In the genomic region with DNA sequence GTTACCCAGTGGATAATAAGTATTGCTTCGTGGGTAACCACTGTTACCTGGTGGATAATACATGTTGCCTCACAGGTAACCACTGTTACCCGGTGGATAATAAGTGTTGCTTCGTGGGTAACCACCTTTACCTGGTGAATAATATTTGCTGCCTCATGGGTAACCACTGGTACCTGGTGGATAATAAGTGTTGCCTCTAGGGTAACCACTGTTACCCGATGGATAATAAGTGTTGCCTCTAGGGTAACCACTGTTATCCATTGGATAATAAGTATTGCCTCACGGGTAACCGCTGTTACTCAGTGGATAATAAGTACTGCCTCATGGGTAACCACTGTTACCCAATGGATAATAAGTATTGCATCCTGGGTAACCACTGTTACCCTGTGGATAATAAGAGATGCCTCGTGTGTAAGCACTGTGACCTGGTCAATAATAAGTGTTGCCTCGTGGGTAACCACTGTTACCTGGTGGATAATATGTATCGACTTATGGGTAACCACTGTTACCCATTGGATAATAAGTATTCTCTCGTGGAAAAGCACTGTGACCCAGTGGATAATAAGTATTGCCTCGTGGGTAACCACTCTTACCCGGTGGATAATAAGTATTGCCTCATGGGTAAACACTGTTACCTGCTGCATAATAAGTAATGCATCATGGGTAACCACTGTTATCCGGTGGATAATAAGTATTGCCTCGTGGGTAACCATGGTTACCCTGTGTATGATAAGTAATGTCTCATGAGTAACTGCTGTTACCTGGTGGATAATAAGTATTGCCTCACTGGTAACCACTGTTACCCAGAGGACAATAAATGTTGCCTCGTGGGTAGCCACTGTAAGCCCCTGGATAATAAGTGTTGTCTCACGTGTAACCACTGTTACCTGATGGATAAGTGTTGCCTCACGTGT, we compare ENCODE assay signal across 17 cellular contexts. TPM values are rescaled to one million over a fixed set of nuclear protein-coding genes. Genes with fewer than 3 reads are reported as not detected.
A peak's percentile ranks its signal among the peaks of the same experiment; 100 is the strongest.
DNase-seq lines count a peak whose midpoint lies in the region; ATAC-seq, FAIRE-seq and TF ChIP-seq lines count a peak whose summit lies in the region.
"Had no signal": no experiment of that assay in that cellular context is flagged by ENCODE, and none has a peak within 500 bp of the region (broad histone marks: within the 10 kb centered on the region; RNA-seq: fewer than 3 reads in every experiment).

No MANE protein-coding gene starts in this region.

- no peaks in the 10 kb centered on the region for H3K79me2 ChIP-seq in GM12878 (ENCODE audit: control insufficient read depth, insufficient read depth, low read length)

- TF ChIP-seq CTCF in GM12878 (IDR thresholded peaks at IDR 0.05 in 2 of 3, conservative IDR thresholded peaks at IDR 0.05 in 1 of 3; ENCODE audit: control insufficient read depth in 2 of 3, extremely low read depth in 1 of 3, insufficient read depth in 1 of 3, low read depth in 3 of 3, low read length in 3 of 3): no peak
- TF ChIP-seq CTCF in activated CD8-positive, alpha-beta T cell treated with anti-CD3 and anti-CD28 coated beads for 36 hours (IDR thresholded peaks at IDR 0.05): no peak

- H3K36me3 ChIP-seq in GM12878 (ENCODE audit: control insufficient read depth in 2 of 2, insufficient read depth in 2 of 2, low read length in 1 of 2): no peaks in the 10 kb centered on the region
- H3K36me3 ChIP-seq: BLaER1, HAP-1 had no signal

- no peak for FAIRE-seq in GM12878 (lab: Jason Lieb, UNC)
- FAIRE-seq: H1 had no signal

- no peak overlapping the region for H3K4me2 ChIP-seq in GM12878 (ENCODE audit: control insufficient read depth, insufficient read depth)
- H3K4me2 ChIP-seq: BLaER1 had no signal

- no TSS peak for BruUV-seq in GM12878 (replicated peaks; lab: Mats Ljungman, UMichigan)

- RAD21 ChIA-PET in GM12878 (lab: Charles Lee; ENCODE audit: unreplicated experiment): no interaction called here

- H3K27me3 Mint-ChIP-seq in activated CD4-positive, alpha-beta T cell treated with anti-CD3 and anti-CD28 coated beads, Interleukin-2, amount 10 ng/mL, durations not matched to agents 24 days and 14 days: no peaks in the 10 kb centered on the region
- no peaks in the 10 kb centered on the region for H3K27me3 Mint-ChIP-seq in activated CD8-positive, alpha-beta T cell treated with anti-CD3 and anti-CD28 coated beads for 36 hours
- H3K27me3 Mint-ChIP-seq: CD8-positive, alpha-beta memory T cell had no signal

- in situ Hi-C loops in GM12878 (cut with MboI): no loop called here

- H3K27ac ChIP-seq in GM12878 (ENCODE audit: control insufficient read depth, insufficient read depth): no peak overlapping the region
- H3K27ac ChIP-seq: 22Rv1, BLaER1 had no signal

- H3K27ac Mint-ChIP-seq in activated CD4-positive, alpha-beta T cell treated with anti-CD3 and anti-CD28 coated beads, Interleukin-2, amount 10 ng/mL, durations not matched to agents 24 days and 14 days: no peak overlapping the region
- no peak overlapping the region for H3K27ac Mint-ChIP-seq in activated CD8-positive, alpha-beta T cell treated with anti-CD3 and anti-CD28 coated beads for 36 hours
- H3K27ac Mint-ChIP-seq: CD8-positive, alpha-beta memory T cell had no signal

- peak; percentile 21 for DNase-seq in activated CD4-positive, alpha-beta T cell treated with anti-CD3 and anti-CD28 coated beads, Interleukin-2, amount 10 ng/mL, durations not matched to agents 24 days and 14 days
- no peak for DNase-seq in activated CD4-positive, alpha-beta T cell treated with anti-CD3 and anti-CD28 coated beads for 1 hour
- no peak for DNase-seq in GM12878 (ENCODE audit: low read depth, low spot score)
- DNase-seq in left colon: no peak
- DNase-seq in activated CD8-positive, alpha-beta T cell treated with anti-CD3 and anti-CD28 coated beads for 36 hours: no peak
- DNase-seq in NCI-H2107 (lab: John Stamatoyannopoulos, UW): no peak
- DNase-seq in activated CD4-positive, alpha-beta T cell treated with anti-CD3 and anti-CD28 coated beads for 4 hours: no peak
- DNase-seq: Caco-2; CD8-positive, alpha-beta memory T cell; DND-41; GDM1 had no signal

- no peaks in the 10 kb centered on the region for H3K4me1 ChIP-seq in GM12878 (ENCODE audit: control insufficient read depth, insufficient read depth, low read length)
- H3K4me1 ChIP-seq: BLaER1, Caco-2, HAP-1 had no signal

- CTCF ChIA-PET in GM12878 (lab: Yijun Ruan, JAX): no interaction called here
- CTCF ChIA-PET in activated CD8-positive, alpha-beta T cell treated with anti-CD3 and anti-CD28 coated beads for 36 hours (lab: Charles Lee): no interaction called here

- POLR2A ChIA-PET in GM12878 (lab: Charles Lee): no interaction called here
- POLR2A ChIA-PET in activated CD8-positive, alpha-beta T cell treated with anti-CD3 and anti-CD28 coated beads for 36 hours (lab: Charles Lee): no interaction called here

- WGBS in GM12878 (ENCODE audit: insufficient coverage, insufficient replicate concordance, low lambda C conversion rate, missing lambda C conversion rate): 22% methylated on average over 17 of the region's 17 CpGs

- no peaks in the 10 kb centered on the region for H3K36me3 Mint-ChIP-seq in activated CD4-positive, alpha-beta T cell treated with anti-CD3 and anti-CD28 coated beads, Interleukin-2, amount 10 ng/mL, durations not matched to agents 24 days and 14 days (ENCODE audit: low read depth)
- no peaks in the 10 kb centered on the region for H3K36me3 Mint-ChIP-seq in activated CD8-positive, alpha-beta T cell treated with anti-CD3 and anti-CD28 coated beads for 36 hours (ENCODE audit: low read depth)
- H3K36me3 Mint-ChIP-seq: CD8-positive, alpha-beta memory T cell had no signal

- no peaks in the 10 kb centered on the region; the same call in 1 of the 3 replicates for H3K9me3 ChIP-seq in GM12878 (replicated peaks; ENCODE audit: control insufficient read depth, insufficient read depth, low read length)
- H3K9me3 ChIP-seq: HAP-1 had no signal

- no peak overlapping the region for H3K4me3 Mint-ChIP-seq in activated CD4-positive, alpha-beta T cell treated with anti-CD3 and anti-CD28 coated beads, Interleukin-2, amount 10 ng/mL, durations not matched to agents 24 days and 14 days
- H3K4me3 Mint-ChIP-seq in activated CD8-positive, alpha-beta T cell treated with anti-CD3 and anti-CD28 coated beads for 36 hours: no peak overlapping the region
- H3K4me3 Mint-ChIP-seq: CD8-positive, alpha-beta memory T cell had no signal

- no peak for TF ChIP-seq POLR2A in GM12878 (IDR thresholded peaks at IDR 0.05; ENCODE audit: low read depth, low read length)

- H3K4me3 ChIP-seq in GM12878: no peak overlapping the region
- H3K4me3 ChIP-seq: BLaER1, HAP-1 had no signal

- SMC1A ChIA-PET in GM12878 (lab: Charles Lee; ENCODE audit: uncharacterized antibody, unreplicated experiment): no interaction called here

- H3K27me3 ChIP-seq in GM12878 (replicated peaks in 1 of 2; ENCODE audit: control insufficient read depth in 2 of 2, insufficient read depth in 2 of 2, low read length in 1 of 2): no peaks in the 10 kb centered on the region
- H3K27me3 ChIP-seq: BLaER1 had no signal

- H3K9me3 Mint-ChIP-seq in activated CD4-positive, alpha-beta T cell treated with anti-CD3 and anti-CD28 coated beads, Interleukin-2, amount 10 ng/mL, durations not matched to agents 24 days and 14 days: no peaks in the 10 kb centered on the region
- peaks cover 4% of the 10 kb centered on the region for H3K9me3 Mint-ChIP-seq in activated CD8-positive, alpha-beta T cell treated with anti-CD3 and anti-CD28 coated beads for 36 hours
- H3K9me3 Mint-ChIP-seq: CD8-positive, alpha-beta memory T cell had no signal

- TF ChIP-seq EP300 in GM12878 (IDR thresholded peaks at IDR 0.05; ENCODE audit: borderline replicate concordance in 1 of 2, control insufficient read depth in 1 of 2, low read depth in 2 of 2, low read length in 2 of 2): no peak

- TF ChIP-seq RAD21 in GM12878 (IDR thresholded peaks at IDR 0.05; ENCODE audit: insufficient read depth, low read depth, low read length): no peak

- no peak for ATAC-seq in GM12878
- ATAC-seq in left colon: peak; percentile 18
- no peak for ATAC-seq in activated CD8-positive, alpha-beta T cell treated with anti-CD3 and anti-CD28 coated beads for 36 hours

- H3K4me1 Mint-ChIP-seq in activated CD4-positive, alpha-beta T cell treated with anti-CD3 and anti-CD28 coated beads, Interleukin-2, amount 10 ng/mL, durations not matched to agents 24 days and 14 days: no peaks in the 10 kb centered on the region
- H3K4me1 Mint-ChIP-seq in activated CD8-positive, alpha-beta T cell treated with anti-CD3 and anti-CD28 coated beads for 36 hours (ENCODE audit: low read depth): no peaks in the 10 kb centered on the region
- H3K4me1 Mint-ChIP-seq: CD8-positive, alpha-beta memory T cell had no signal

- H4K20me1 ChIP-seq in GM12878 (ENCODE audit: control insufficient read depth, insufficient read depth): peaks cover 7% of the 10 kb centered on the region
- H4K20me1 ChIP-seq: BLaER1 had no signal

- intact Hi-C loops in activated CD4-positive, alpha-beta T cell treated with anti-CD3 and anti-CD28 coated beads, Interleukin-2, amount 10 ng/mL, durations not matched to agents 24 days and 14 days (cut with micrococcal nuclease): no loop called here
- intact Hi-C loops in GM12878 (cut with micrococcal nuclease; ENCODE audit: unreplicated experiment) (no loop called here), left colon (cut with DNase I, micrococcal nuclease) (no loop called here)
- intact Hi-C loops in activated CD8-positive, alpha-beta T cell treated with anti-CD3 and anti-CD28 coated beads for 36 hours (cut with micrococcal nuclease): loop anchor here (10.0 kb wide), 1 partner anchor 271 kb away; no protein-coding TSS in a partner anchor

- no peak overlapping the region for H3K9ac ChIP-seq in GM12878 (ENCODE audit: control insufficient read depth, insufficient read depth, low read length)
- H3K9ac ChIP-seq: BLaER1 had no signal

- H2AFZ ChIP-seq in GM12878 (ENCODE audit: control insufficient read depth, low read depth, low read length): no peak overlapping the region

RNA-seq across cellular contexts. Expression of gene NXPE4, which starts 20.1 kb away (rescaled TPM):
- total RNA-seq in activated CD4-positive, alpha-beta T cell treated with anti-CD3 and anti-CD28 coated beads, Interleukin-2, amount 10 ng/mL, durations not matched to agents 24 days and 14 days: not detected in 2 replicates
- total RNA-seq in GM12878 (2013; cell fraction: nucleolus; rRNA removed): not detected in 2 replicates
- total RNA-seq in GM12878 (2014; rRNA removed) (not detected in 2 replicates), GM12878 (2014; rRNA removed; fragmentation: Illumina TruSeq; extraction: Trizol) (not detected in 2 replicates), GM12878 (2021) (not detected in 2 replicates), left colon (100 to 1,000 TPM; 142 to 191 TPM)
- polyA plus RNA-seq in GM12878 (2011; ENCODE audit: low read depth): not detected
- polyA plus RNA-seq in GM12878 (2011; rRNA removed) (not detected in 2 replicates), GM12878 (2014; fragmentation: Illumina TruSeq; extraction: Trizol) (not detected in 2 replicates), GM12878 (2014; fragmentation: Nextera tagmentation; extraction: Ambion mirVana) (not detected), GM12878 (2014; rRNA removed) (not detected in 2 replicates), GM12878 (2016; fragmentation: Nextera tagmentation; extraction: Ambion mirVana) (not detected)
- polyA plus RNA-seq in GM12878 (2011; cell fraction: cytosol; rRNA removed): not detected in 2 replicates
- not detected in 2 replicates for polyA plus RNA-seq in GM12878 (2011; cell fraction: nucleus; rRNA removed)
- not detected in 2 replicates for polyA plus RNA-seq in GM12878 (2012)
- polyA minus RNA-seq in GM12878 (2011; rRNA and poly(A)+ RNA removed): not detected in 2 replicates
- not detected in 2 replicates for polyA minus RNA-seq in GM12878 (2011; cell fraction: cytosol; rRNA and poly(A)+ RNA removed)
- not detected in 2 replicates for polyA minus RNA-seq in GM12878 (2011; cell fraction: nucleus; rRNA and poly(A)+ RNA removed)
- not detected for total RNA-seq in activated CD8-positive, alpha-beta T cell treated with anti-CD3 and anti-CD28 coated beads for 36 hours
- total RNA-seq: A673; Caco-2; CD8-positive, alpha-beta memory T cell; H1; HT1080 had no signal
- polyA plus RNA-seq: CD8-positive, alpha-beta memory T cell; H1 had no signal

RNA-seq across cellular contexts. Expression of gene NXPE1, which starts 56.0 kb away (rescaled TPM):
- total RNA-seq in activated CD4-positive, alpha-beta T cell treated with anti-CD3 and anti-CD28 coated beads, Interleukin-2, amount 10 ng/mL, durations not matched to agents 24 days and 14 days: not detected in 2 replicates
- total RNA-seq in GM12878 (2013; cell fraction: nucleolus; rRNA removed): not detected in 2 replicates
- total RNA-seq in GM12878 (2014; rRNA removed): not detected in 2 replicates
- total RNA-seq in GM12878 (2014; rRNA removed; fragmentation: Illumina TruSeq; extraction: Trizol): not detected in 2 replicates
- total RNA-seq in GM12878 (2021): 0.16 TPM in 1 of 2 replicates, not detected in the other
- not detected for polyA plus RNA-seq in GM12878 (2011; ENCODE audit: low read depth)
- not detected in 2 replicates for polyA plus RNA-seq in GM12878 (2011; rRNA removed)
- polyA plus RNA-seq in GM12878 (2011; cell fraction: cytosol; rRNA removed): not detected in 2 replicates
- polyA plus RNA-seq in GM12878 (2011; cell fraction: nucleus; rRNA removed): not detected in 2 replicates
- not detected in 2 replicates for polyA plus RNA-seq in GM12878 (2012)
- not detected in 2 replicates for polyA plus RNA-seq in GM12878 (2014; fragmentation: Illumina TruSeq; extraction: Trizol)
- polyA plus RNA-seq in GM12878 (2014; fragmentation: Nextera tagmentation; extraction: Ambion mirVana): not detected
- polyA plus RNA-seq in GM12878 (2014; rRNA removed): not detected in 2 replicates
- polyA plus RNA-seq in GM12878 (2016; fragmentation: Nextera tagmentation; extraction: Ambion mirVana): not detected
- polyA minus RNA-seq in GM12878 (2011; rRNA and poly(A)+ RNA removed): not detected in 2 replicates
- polyA minus RNA-seq in GM12878 (2011; cell fraction: cytosol; rRNA and poly(A)+ RNA removed): not detected in 2 replicates
- polyA minus RNA-seq in GM12878 (2011; cell fraction: nucleus; rRNA and poly(A)+ RNA removed): not detected in 2 replicates
- total RNA-seq in left colon: 100 to 1,000 TPM; 202 to 225 TPM
- not detected for total RNA-seq in activated CD8-positive, alpha-beta T cell treated with anti-CD3 and anti-CD28 coated beads for 36 hours
- total RNA-seq: A673; Caco-2; CD8-positive, alpha-beta memory T cell; H1; HT1080 had no signal
- polyA plus RNA-seq: CD8-positive, alpha-beta memory T cell; H1 had no signal

Comparison
In these comparisons a context has a peak if more than half of its experiments do, and no peak if none do; other contexts are left out.
1. RNA of gene NXPE4, which starts 20.1 kb away (total RNA-seq): 142 to 191 TPM in left colon; not detected in activated CD4-positive, alpha-beta T cell treated with anti-CD3 and anti-CD28 coated beads, Interleukin-2, amount 10 ng/mL, durations not matched to agents 24 days and 14 days, not detected in GM12878 and not detected in activated CD8-positive, alpha-beta T cell treated with anti-CD3 and anti-CD28 coated beads for 36 hours; every median in the first group is over 100 times any median in the second.
2. RNA of gene NXPE1, which starts 56.0 kb away (total RNA-seq): 202 to 225 TPM in left colon; not detected in activated CD4-positive, alpha-beta T cell treated with anti-CD3 and anti-CD28 coated beads, Interleukin-2, amount 10 ng/mL, durations not matched to agents 24 days and 14 days, 0.16 TPM in GM12878 and not detected in activated CD8-positive, alpha-beta T cell treated with anti-CD3 and anti-CD28 coated beads for 36 hours; every median in the first group is over 100 times any median in the second.